ENCODE assay signal across 8 cellular contexts in the genomic region with DNA sequence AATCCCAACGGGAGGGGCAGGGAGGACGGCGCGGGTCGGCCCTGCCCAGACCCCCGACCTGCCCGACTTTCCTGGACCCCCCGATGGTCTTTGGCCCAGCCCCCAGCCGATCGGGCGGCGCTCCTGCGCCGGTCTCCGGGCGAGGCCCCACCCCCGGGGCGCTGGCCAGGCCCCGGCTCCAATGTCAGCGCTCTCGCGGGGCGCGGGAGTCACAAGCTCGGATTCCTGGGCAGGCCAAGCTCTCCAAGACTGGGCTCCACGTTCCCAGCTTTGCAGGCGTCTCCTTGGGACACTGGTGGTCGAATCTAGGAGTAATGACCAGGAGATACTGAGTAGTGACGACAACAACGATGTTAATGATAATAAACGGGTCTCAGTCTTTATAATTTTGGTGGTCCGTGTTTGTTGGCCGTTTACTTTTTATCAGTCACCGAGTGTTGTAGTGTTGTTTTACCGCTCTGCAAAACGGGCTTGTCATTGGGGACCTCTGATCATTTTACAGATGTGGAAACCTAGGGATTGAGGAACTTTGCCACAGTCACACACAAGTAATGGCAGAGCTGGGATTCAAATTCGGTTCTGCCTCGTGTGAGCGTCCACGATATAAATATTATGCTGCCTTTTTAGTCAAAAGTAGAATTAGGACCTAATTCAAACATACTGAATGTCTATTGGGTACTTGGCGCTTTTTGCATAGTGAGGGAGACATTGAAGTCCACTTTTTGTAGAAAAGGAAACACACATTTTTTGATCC. TPM values are rescaled to one million over a fixed set of nuclear protein-coding genes. Genes with fewer than 3 reads are reported as not detected.
DNase-seq lines count a peak whose midpoint lies in the region; ATAC-seq, FAIRE-seq and TF ChIP-seq lines count a peak whose summit lies in the region.

No MANE protein-coding gene starts in this region.

- peaks cover 15 to 26% of the 10 kb centered on the region in 2 donors for H3K36me3 ChIP-seq in small intestine (ENCODE audit: control insufficient read depth in 2 of 2, insufficient read depth in 2 of 2, low read length in 2 of 2)

- FAIRE-seq in small intestine (lab: Jason Lieb, UNC), result no peak

- peaks cover 0 to 6% (median 0%) of the 10 kb centered on the region in 5 experiments for H3K9me3 Mint-ChIP-seq in brain

- peak overlapping the region; percentile 78 for H3K4me3 ChIP-seq in Jurkat, Clone E6-1 (ENCODE audit: low read length)
- H3K4me3 ChIP-seq in small intestine (ENCODE audit: low read depth in 1 of 2, low read length in 2 of 2), result peak overlapping the region; percentile 78 to 86

- TF ChIP-seq CTCF in brain (conservative IDR thresholded peaks at IDR 0.05), result no peak

- H3K4me1 ChIP-seq in small intestine (ENCODE audit: control insufficient read depth in 2 of 2, insufficient read depth in 1 of 2, low read depth in 1 of 2, low read length in 1 of 2), result peaks cover 0 to 2% of the 10 kb centered on the region in 2 donors

- H3K27ac Mint-ChIP-seq in brain, result peak overlapping the region; percentile 83 to 96 (median 94)

- H3K27ac ChIP-seq in small intestine (ENCODE audit: low read depth in 1 of 2, low read length in 1 of 2), result peak overlapping the region; percentile 85 to 95

- no peaks in the 10 kb centered on the region for H3K27me3 ChIP-seq in small intestine (ENCODE audit: control insufficient read depth in 2 of 2, insufficient read depth in 2 of 2, low read length in 2 of 2)

- no peaks in the 10 kb centered on the region for H3K9me3 ChIP-seq in small intestine (ENCODE audit: control insufficient read depth, low read depth)

- peak; percentile 27 for ATAC-seq in GM21717 (IDR thresholded peaks at IDR 0.05; ENCODE audit: unreplicated experiment)

- peak; percentile 87 for DNase-seq in EH (ENCODE audit: low read depth)
- DNase-seq in Jurkat, Clone E6-1 (ENCODE audit: low read depth, low spot score), result no peak
- DNase-seq in T-helper 2 cell, result peak in 3 of 5 experiments; percentile 37 to 71 (median 46)
- peak; percentile 92 for DNase-seq in iPS-NIHi7 (ENCODE audit: extremely low spot score)
- DNase-seq in small intestine, result peak; percentile 67
- no peak for DNase-seq in GM19238 (ENCODE audit: insufficient read length, low spot score)

- H3K36me3 Mint-ChIP-seq in brain, result peaks cover 71% of the 10 kb centered on the region

- WGBS in small intestine, 3 donors, result 2% methylated on average over 36 to 41 of the region's 41 CpGs

- peaks cover 62% of the 10 kb centered on the region for H3K4me1 Mint-ChIP-seq in brain

- peak overlapping the region; percentile 88 to 95 (median 93) for H3K4me3 Mint-ChIP-seq in brain

- no peaks in the 10 kb centered on the region for H3K27me3 Mint-ChIP-seq in brain

RNA-seq across cellular contexts. Expression of gene RAD23A, which starts 0.6 kb away (rescaled TPM):
- 280 TPM for polyA plus RNA-seq in Jurkat, Clone E6-1 (2012; ENCODE audit: insufficient read depth, insufficient read length)
- polyA plus RNA-seq in brain (ENCODE audit: insufficient read depth, low read depth, low replicate concordance) (343 TPM), small intestine (100 to 1,000 TPM in 1 of 3 donors, 10 to 100 TPM in 2; 93.0 to 114 (median 98.9) TPM)

RNA-seq across cellular contexts. Expression of gene CALR, which starts 7.9 kb away (rescaled TPM):
- 1,107 TPM for polyA plus RNA-seq in Jurkat, Clone E6-1 (2012; ENCODE audit: insufficient read depth, insufficient read length)
- polyA plus RNA-seq in brain (ENCODE audit: insufficient read depth, low read depth, low replicate concordance) (637 TPM), small intestine (100 to 1,000 TPM; 117 to 696 (median 173) TPM)

RNA-seq across cellular contexts. Expression of gene GADD45GIP1, which starts 10.8 kb away (rescaled TPM):
- 119 TPM for polyA plus RNA-seq in Jurkat, Clone E6-1 (2012; ENCODE audit: insufficient read depth, insufficient read length)
- polyA plus RNA-seq in brain (ENCODE audit: insufficient read depth, low read depth, low replicate concordance) (73.8 TPM), small intestine (10 to 100 TPM; 32.3 to 42.2 (median 40.0) TPM)

RNA-seq across cellular contexts. Expression of gene FARSA, which starts 12.8 kb away (rescaled TPM):
- 199 TPM for polyA plus RNA-seq in Jurkat, Clone E6-1 (2012; ENCODE audit: insufficient read depth, insufficient read length)
- polyA plus RNA-seq in brain (ENCODE audit: insufficient read depth, low read depth, low replicate concordance) (156 TPM), small intestine (10 to 100 TPM; 32.4 to 74.4 (median 36.0) TPM)

RNA-seq across cellular contexts. Expression of gene DAND5, which starts 23.1 kb away (rescaled TPM):
- polyA plus RNA-seq in Jurkat, Clone E6-1 (2012; ENCODE audit: insufficient read depth, insufficient read length), result not detected
- polyA plus RNA-seq in brain (ENCODE audit: insufficient read depth, low read depth, low replicate concordance) (0.56 TPM), small intestine (under 1 TPM in 1 of 3 donors, not detected in 2; 0.16 TPM)

Comparison
In these comparisons a context has a peak if more than half of its experiments do, and no peak if none do; other contexts are left out.
1. DNase-seq: peak in EH (single experiment), T-helper 2 cell (3 of 5), iPS-NIHi7 (single experiment) and small intestine (single experiment); none in Jurkat, Clone E6-1 (single experiment) and GM19238 (single experiment).